ENCODE assay signal across 7 cellular contexts in genomic region chr2:237966250-237966564, GRCh38. TPM values are rescaled to one million over a fixed set of nuclear protein-coding genes. Genes with fewer than 3 reads are reported as not detected.
DNase-seq lines count a peak whose midpoint lies in the region; ATAC-seq, FAIRE-seq and TF ChIP-seq lines count a peak whose summit lies in the region.

No MANE protein-coding gene starts in this region.

- no peak overlapping the region for H3K27ac ChIP-seq in SK-N-MC
- peak overlapping the region in 9 of 10 donors; percentile 36 to 76 (median 62) for H3K27ac ChIP-seq in heart right ventricle
- H3K27ac ChIP-seq in small intestine (ENCODE audit: low read depth in 1 of 2, low read length in 1 of 2): peak overlapping the region; percentile 62 to 94

- H3K9ac ChIP-seq in SK-N-MC (ENCODE audit: insufficient read length): peak overlapping the region; percentile 11

- FAIRE-seq in small intestine (lab: Jason Lieb, UNC) (no peak), D721Med (lab: Jason Lieb, UNC) (no peak)

- ATAC-seq in heart right ventricle: peak in 5 of 8 donors; percentile 1 to 77 (median 3)
- ATAC-seq in GM18517 (IDR thresholded peaks at IDR 0.05; ENCODE audit: unreplicated experiment): no peak

- no peaks in the 10 kb centered on the region; the same call in 1 of the 2 replicates for H3K36me3 ChIP-seq in H7 (replicated peaks; ENCODE audit: control insufficient read depth, insufficient read depth, low read length)
- H3K36me3 ChIP-seq in SK-N-MC (ENCODE audit: insufficient read depth, low read length): no peaks in the 10 kb centered on the region
- H3K36me3 ChIP-seq in heart right ventricle: no peaks in the 10 kb centered on the region
- no peaks in the 10 kb centered on the region for H3K36me3 ChIP-seq in small intestine (ENCODE audit: control insufficient read depth in 2 of 2, insufficient read depth in 2 of 2, low read length in 2 of 2)

- H3K27me3 ChIP-seq in H7 (ENCODE audit: control insufficient read depth, insufficient read depth, low read length) (peaks cover 2% of the 10 kb centered on the region; the same call in 1 of the 2 replicates), heart right ventricle (no peaks in the 10 kb centered on the region), small intestine (ENCODE audit: control insufficient read depth in 2 of 2, insufficient read depth in 2 of 2, low read length in 2 of 2) (no peaks in the 10 kb centered on the region)

- no peak for DNase-seq in H7
- DNase-seq in SK-N-MC (ENCODE audit: low read depth, low spot score): no peak
- DNase-seq in heart right ventricle: no peak
- peak; percentile 8 for DNase-seq in small intestine
- DNase-seq in D721Med (ENCODE audit: insufficient read length, low spot score): no peak
- DNase-seq in DMS53 (lab: John Stamatoyannopoulos, UW): no peak

- H3K4me3 ChIP-seq in H7 (ENCODE audit: insufficient read depth, low read depth, low read length): peak overlapping the region; percentile 70
- H3K4me3 ChIP-seq in SK-N-MC: peak overlapping the region; percentile 74
- H3K4me3 ChIP-seq in heart right ventricle: peak overlapping the region; percentile 23 to 87 (median 74)
- peak overlapping the region; percentile 38 to 69 for H3K4me3 ChIP-seq in small intestine (ENCODE audit: low read depth in 1 of 2, low read length in 2 of 2)

- H3K9me3 ChIP-seq in SK-N-MC (ENCODE audit: low read depth, low read length) (peaks cover 2% of the 10 kb centered on the region), heart right ventricle (peaks cover 0 to 21% (median 12%) of the 10 kb centered on the region in 11 donors), small intestine (ENCODE audit: control insufficient read depth, low read depth) (no peaks in the 10 kb centered on the region)

- peaks cover 15 to 44% (median 31%) of the 10 kb centered on the region in 9 donors for H3K4me1 ChIP-seq in heart right ventricle
- peaks cover 5 to 6% of the 10 kb centered on the region in 2 donors for H3K4me1 ChIP-seq in small intestine (ENCODE audit: control insufficient read depth in 2 of 2, insufficient read depth in 1 of 2, low read depth in 1 of 2, low read length in 1 of 2)

- WGBS in heart right ventricle, 2 donors: 4 to 5% methylated on average over 15 of the region's 15 CpGs
- 7 to 20% (median 13%) methylated on average over 15 of the region's 15 CpGs for WGBS in small intestine, 3 donors

- intact Hi-C loops in heart right ventricle (cut with DNase I): loop anchor here in 5 of 10 donors (5.0 to 10.0 kb wide), 5 partner anchors 44 to 171 kb away; partner anchors contain the start of genes SCLY (in 3 of the 5), RAMP1 (in 2 of the 5) and KLHL30 (in 1 of the 5)

- TF ChIP-seq CTCF in heart right ventricle (IDR thresholded peaks at IDR 0.05) (no peak), D721Med (IDR thresholded peaks at IDR 0.05; ENCODE audit: insufficient read depth, missing control alignments) (no peak)

RNA-seq across cellular contexts. Expression of gene UBE2F, which starts 0.6 kb away (rescaled TPM):
- 36.9 and 54.8 TPM in 2 replicates for total RNA-seq in H7 (2014; rRNA removed; shearing (Covaris generic))
- total RNA-seq in heart right ventricle: 10 to 100 TPM; 53.6 to 82.2 (median 63.7) TPM
- polyA plus RNA-seq in heart right ventricle: 10 to 100 TPM; 43.5 to 76.6 TPM
- 10 to 100 TPM; 51.1 to 64.2 (median 58.4) TPM for polyA plus RNA-seq in small intestine
